Comparison of ENCODE assay signal across 20 cellular contexts in the genomic region with DNA sequence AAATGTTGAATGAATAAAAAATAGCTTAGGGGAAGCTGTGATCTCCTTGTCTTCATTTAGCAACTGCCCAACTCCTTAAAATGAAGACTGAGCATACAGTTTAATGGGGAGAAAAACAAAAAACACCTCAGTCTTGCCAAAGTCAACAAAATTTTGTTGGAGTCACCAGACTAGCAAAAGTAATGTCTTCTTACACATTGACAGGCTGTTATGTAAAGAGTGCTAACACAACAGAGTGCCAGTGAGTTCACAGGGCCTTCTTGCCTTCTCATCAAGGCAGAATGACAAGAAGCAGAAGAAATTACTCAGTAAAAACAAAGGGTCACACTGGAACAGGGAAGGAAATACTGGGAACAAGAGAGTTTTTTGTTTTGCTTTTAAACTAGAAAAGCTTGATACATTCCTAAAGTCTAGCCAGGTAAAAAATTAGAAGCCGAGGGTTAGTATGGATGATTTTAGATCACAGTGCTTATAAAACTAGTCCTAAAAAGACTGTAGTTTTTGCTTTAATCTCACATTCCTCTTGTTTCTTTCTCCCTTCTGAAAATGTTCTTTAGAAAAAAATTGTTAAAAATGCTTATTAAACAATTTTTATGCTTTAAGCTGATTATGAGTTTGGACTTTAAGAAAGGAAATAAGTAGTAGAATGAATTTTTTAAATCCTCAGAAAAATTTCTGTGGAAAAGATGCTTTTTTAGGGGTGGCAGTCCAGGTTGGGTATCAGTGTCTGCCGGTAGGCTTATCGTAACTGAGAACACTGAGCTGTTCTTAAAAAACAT. TPM values are rescaled to one million over a fixed set of nuclear protein-coding genes. Genes with fewer than 3 reads are reported as not detected.
DNase-seq lines count a peak whose midpoint lies in the region; ATAC-seq, FAIRE-seq and TF ChIP-seq lines count a peak whose summit lies in the region.
"Had no signal": no experiment of that assay in that cellular context is flagged by ENCODE, and none has a peak within 500 bp of the region (broad histone marks: within the 10 kb centered on the region; RNA-seq: fewer than 3 reads in every experiment).

No MANE protein-coding gene starts in this region.

- H4K8ac ChIP-seq in H9 (replicated peaks; ENCODE audit: insufficient read length, low read depth, low read length), result no peak overlapping the region

- no peak overlapping the region for H2BK5ac ChIP-seq in H9 (ENCODE audit: insufficient read length, low read length)

- H2BK12ac ChIP-seq in H9 (ENCODE audit: insufficient read length, low read depth, low read length), result no peak overlapping the region

- H4K20me1 ChIP-seq in H9 (ENCODE audit: control insufficient read depth, insufficient read depth, insufficient read length) (no peaks in the 10 kb centered on the region), Loucy (ENCODE audit: insufficient read depth, low read length, poor library complexity, severe bottlenecking) (no peaks in the 10 kb centered on the region), neural progenitor cell (ENCODE audit: low read depth) (no peaks in the 10 kb centered on the region)
- H4K20me1 ChIP-seq: BLaER1 treated with 17β-estradiol and CSF1 and Interleukin-3, amounts not matched to agents 10 nM and 100 nM had no signal

- H3K14ac ChIP-seq in H9 (ENCODE audit: insufficient read depth, low read length), result no peak overlapping the region

- no peak overlapping the region for H2BK20ac ChIP-seq in H9 (ENCODE audit: low read depth, low read length, poor library complexity, severe bottlenecking)

- H2AFZ ChIP-seq in H9 (ENCODE audit: low read length), result peak overlapping the region; percentile 16
- H2AFZ ChIP-seq in Loucy (ENCODE audit: low read length), result peak overlapping the region; percentile 17; the same call in 1 of the 2 replicates
- H2AFZ ChIP-seq in neural progenitor cell (replicated peaks), result peak overlapping the region; percentile 41

- FAIRE-seq in islet of Langerhans (lab: Jason Lieb, UNC), result peak; percentile 73
- FAIRE-seq: D721Med, HTR-8/SVneo had no signal

- H3K9me2 ChIP-seq in Loucy (replicated peaks; ENCODE audit: low read depth, low read length), result no peaks in the 10 kb centered on the region

- H3K4me1 ChIP-seq in H9 (ENCODE audit: insufficient read depth, low read length), result no peaks in the 10 kb centered on the region
- H3K4me1 ChIP-seq in Loucy (ENCODE audit: insufficient read depth, low read length, poor library complexity, severe bottlenecking), result no peaks in the 10 kb centered on the region
- H3K4me1 ChIP-seq in neural progenitor cell, result peaks cover 15% of the 10 kb centered on the region
- H3K4me1 ChIP-seq: BLaER1 treated with 17β-estradiol and CSF1 and Interleukin-3, amounts not matched to agents 10 nM and 100 nM had no signal

- no peak overlapping the region for H3K4me3 Mint-ChIP-seq in H9
- H3K4me3 Mint-ChIP-seq in neural progenitor cell, result no peak overlapping the region
- H3K4me3 Mint-ChIP-seq: CD8-positive, alpha-beta T cell had no signal

- H3K27me3 Mint-ChIP-seq in H9 (ENCODE audit: low read depth), result no peaks in the 10 kb centered on the region
- peaks cover 2% of the 10 kb centered on the region for H3K27me3 Mint-ChIP-seq in neural progenitor cell (ENCODE audit: insufficient read depth, low read depth)

- no peak overlapping the region for H3K18ac ChIP-seq in H9 (ENCODE audit: insufficient read length, low read depth, low read length)

- H3K79me2 ChIP-seq in H9 (ENCODE audit: insufficient read depth, low read length) (no peaks in the 10 kb centered on the region), Loucy (ENCODE audit: insufficient read depth, low read length) (no peaks in the 10 kb centered on the region), neural progenitor cell (ENCODE audit: low read depth) (no peaks in the 10 kb centered on the region)

- no peak overlapping the region for H2BK120ac ChIP-seq in H9 (ENCODE audit: low read depth, low read length, poor library complexity, severe bottlenecking)

- H3T11ph ChIP-seq in H9 (ENCODE audit: low read length), result no peak overlapping the region

- H3K36me3 Mint-ChIP-seq in H9 (ENCODE audit: insufficient read depth in 1 of 3, low read depth in 3 of 3) (no peaks in the 10 kb centered on the region; a peak in 1 of 7 replicates), neural progenitor cell (no peaks in the 10 kb centered on the region)
- H3K36me3 Mint-ChIP-seq: CD8-positive, alpha-beta T cell had no signal

- H3K56ac ChIP-seq in H9 (ENCODE audit: insufficient read length, low read depth, low read length), result no peak overlapping the region

- no peaks in the 10 kb centered on the region for H3K79me1 ChIP-seq in H9 (ENCODE audit: insufficient read depth, low read depth, low read length, poor library complexity, severe bottlenecking)

- H3K4me2 ChIP-seq in H9 (ENCODE audit: insufficient read depth, insufficient read length, low read length) (no peak overlapping the region), Loucy (ENCODE audit: low read depth, low read length, poor library complexity, severe bottlenecking) (no peak overlapping the region), neural progenitor cell (no peak overlapping the region)
- H3K4me2 ChIP-seq: BLaER1 treated with 17β-estradiol and CSF1 and Interleukin-3, amounts not matched to agents 10 nM and 100 nM had no signal

- H3F3A ChIP-seq in Loucy (ENCODE audit: low read depth), result no peaks in the 10 kb centered on the region
- H3F3A ChIP-seq in neural progenitor cell (ENCODE audit: low read depth), result no peaks in the 10 kb centered on the region

- H3K23ac ChIP-seq in H9 (ENCODE audit: insufficient read length, low read depth, low read length), result no peak overlapping the region

- no peak overlapping the region for H3K27ac Mint-ChIP-seq in H9
- no peak overlapping the region for H3K27ac Mint-ChIP-seq in neural progenitor cell
- H3K27ac Mint-ChIP-seq: CD8-positive, alpha-beta T cell had no signal

- H4K5ac ChIP-seq in H9 (ENCODE audit: insufficient read length, low read depth, low read length), result no peak overlapping the region

- no peaks in the 10 kb centered on the region for H3K23me2 ChIP-seq in H9 (ENCODE audit: insufficient read length, low read depth, low read length, poor library complexity, severe bottlenecking)

- no peak for ATAC-seq in stimulated activated naive CD8-positive, alpha-beta T cell treated with anti-CD3 and anti-CD28 coated beads, Interleukin-15, Interleukin-2, amounts not matched to agents 100 U/mL and 50 U/mL, for 24 hours
- no peak for ATAC-seq in GM21619 (IDR thresholded peaks at IDR 0.05; ENCODE audit: unreplicated experiment)
- no peak for ATAC-seq in HG02763 (IDR thresholded peaks at IDR 0.05; ENCODE audit: unreplicated experiment)
- ATAC-seq: CD8-positive, alpha-beta T cell; PC-3 had no signal

- no CpG with 5 or more reads among the region's 3 CpGs for WGBS in H9 (ENCODE audit: extremely low coverage, insufficient read length, low lambda C conversion rate)

- no peaks in the 10 kb centered on the region for H3K9me3 ChIP-seq in H9 (ENCODE audit: control insufficient read depth, low read depth, low read length)
- H3K9me3 ChIP-seq in Loucy (ENCODE audit: insufficient read depth, low read depth, low read length), result no peaks in the 10 kb centered on the region
- H3K9me3 ChIP-seq in neural progenitor cell (ENCODE audit: low read depth), result no peaks in the 10 kb centered on the region
- H3K9me3 ChIP-seq: BLaER1 treated with 17β-estradiol and CSF1 and Interleukin-3, amounts not matched to agents 10 nM and 100 nM; HAP-1 had no signal

- H2AK5ac ChIP-seq in H9 (ENCODE audit: insufficient read length, low read length), result no peak overlapping the region

- TF ChIP-seq CTCF in H9 (conservative IDR thresholded peaks at IDR 0.05) (no peak), Loucy (conservative IDR thresholded peaks at IDR 0.05; ENCODE audit: low read length) (no peak), neural progenitor cell (IDR thresholded peaks at IDR 0.05) (no peak)

- H4K91ac ChIP-seq in H9 (ENCODE audit: insufficient read length, low read depth, low read length), result no peak overlapping the region

- H3K9me3 Mint-ChIP-seq in H9, result 0 out of 5 replicates have a peak, but pooled peaks cover 0 to 4% of the 10 kb centered on the region in 2 experiments
- no peaks in the 10 kb centered on the region for H3K9me3 Mint-ChIP-seq in neural progenitor cell
- H3K9me3 Mint-ChIP-seq: CD8-positive, alpha-beta T cell had no signal

- H3K4ac ChIP-seq in H9 (ENCODE audit: low read depth, low read length), result no peak overlapping the region

- H3K36me3 ChIP-seq in Loucy (ENCODE audit: insufficient read depth, low read length), result no peaks in the 10 kb centered on the region
- no peaks in the 10 kb centered on the region for H3K36me3 ChIP-seq in neural progenitor cell
- H3K36me3 ChIP-seq: BLaER1 treated with 17β-estradiol and CSF1 and Interleukin-3, amounts not matched to agents 10 nM and 100 nM; HAP-1 had no signal

- DNase-seq in H9 (no peak), neural progenitor cell (ENCODE audit: low spot score) (no peak)
- DNase-seq in stimulated activated naive CD8-positive, alpha-beta T cell treated with anti-CD3 and anti-CD28 coated beads, Interleukin-15, Interleukin-2, amounts not matched to agents 100 U/mL and 50 U/mL, for 24 hours, result no peak
- DNase-seq in activated CD4-positive, alpha-beta T cell treated with anti-CD3 and anti-CD28 coated beads, Interleukin-2, amount 50 U/mL, for 48 hours, result no peak
- DNase-seq: CD8-positive, alpha-beta T cell; NCI-H1105 treated with DMSO at 0.1 percent for 48 hours; NCI-H1694 treated with DMSO at 0.1 percent for 48 hours; NCI-H510A; NCI-H82; PC-3; RPMI8226; SHP77 treated with DMSO at 0.1 percent for 48 hours had no signal

- H3K4me3 ChIP-seq in Loucy (ENCODE audit: low read length, poor library complexity, severe bottlenecking), result no peak overlapping the region
- H3K4me3 ChIP-seq in neural progenitor cell, result no peak overlapping the region
- H3K4me3 ChIP-seq: BLaER1 treated with 17β-estradiol and CSF1 and Interleukin-3, amounts not matched to agents 10 nM and 100 nM; HAP-1 had no signal

- H3K9ac ChIP-seq in H9 (ENCODE audit: extremely low read depth, insufficient read length, low read length) (no peak overlapping the region), Loucy (ENCODE audit: low read depth, low read length, poor library complexity, severe bottlenecking) (no peak overlapping the region), neural progenitor cell (no peak overlapping the region)
- H3K9ac ChIP-seq: BLaER1 treated with 17β-estradiol and CSF1 and Interleukin-3, amounts not matched to agents 10 nM and 100 nM had no signal

- no peaks in the 10 kb centered on the region for H3K4me1 Mint-ChIP-seq in H9
- H3K4me1 Mint-ChIP-seq in neural progenitor cell, result no peaks in the 10 kb centered on the region

- no peak overlapping the region for H3K27ac ChIP-seq in H9 (ENCODE audit: insufficient read length, low read depth, low read length)
- H3K27ac ChIP-seq in neural progenitor cell, result no peak overlapping the region
- H3K27ac ChIP-seq: BLaER1 treated with 17β-estradiol and CSF1 and Interleukin-3, amounts not matched to agents 10 nM and 100 nM had no signal

- H3K27me3 ChIP-seq in H9 (ENCODE audit: insufficient read depth, low read length) (no peaks in the 10 kb centered on the region), Loucy (ENCODE audit: insufficient read depth, low read length, poor library complexity, severe bottlenecking) (no peaks in the 10 kb centered on the region), neural progenitor cell (no peaks in the 10 kb centered on the region)
- H3K27me3 ChIP-seq: BLaER1 treated with 17β-estradiol and CSF1 and Interleukin-3, amounts not matched to agents 10 nM and 100 nM had no signal

- no peak overlapping the region for H2BK15ac ChIP-seq in H9 (ENCODE audit: low read depth, low read length)

RNA-seq across cellular contexts. Expression of gene FRAS1, which starts 38.7 kb away (rescaled TPM):
- 50.3 and 58.5 TPM in 2 replicates for total RNA-seq in H9 (2021)
- total RNA-seq in neural progenitor cell (ENCODE audit: low replicate concordance), result 21.1 and 21.3 TPM in 2 replicates
- total RNA-seq: CD8-positive, alpha-beta T cell had no signal
